18 cellular contexts compared by ENCODE assay signal in the genomic region with DNA sequence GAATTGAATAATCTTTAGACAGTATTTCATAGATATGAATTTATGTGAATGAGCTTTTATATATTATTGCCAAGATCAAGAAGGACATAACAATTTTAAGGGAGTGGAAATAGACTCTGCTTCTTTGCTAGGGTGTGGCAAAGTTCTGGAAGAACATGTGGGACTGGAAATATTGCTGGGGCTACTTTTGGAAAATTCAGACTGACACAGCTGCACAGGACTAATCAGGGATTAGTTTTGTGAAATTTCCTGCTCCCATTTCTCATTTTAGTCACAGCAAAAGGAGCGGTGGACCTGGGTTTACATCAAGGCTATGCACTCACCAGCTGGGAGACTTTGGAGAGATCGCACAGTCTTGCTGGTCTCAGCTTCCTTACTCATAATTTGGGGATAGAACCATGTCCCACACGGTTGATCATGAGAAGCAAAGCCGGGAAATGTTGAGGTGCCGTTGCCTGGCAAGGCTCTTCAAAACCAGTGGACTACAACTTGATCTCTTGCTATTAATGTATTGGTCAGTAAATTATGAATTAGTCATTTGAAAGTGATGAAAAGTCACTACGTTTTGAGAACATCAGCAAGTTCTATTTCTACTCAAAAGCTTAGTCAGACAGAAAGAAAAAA. TPM values are rescaled to one million over a fixed set of nuclear protein-coding genes. Genes with fewer than 3 reads are reported as not detected.
DNase-seq lines count a peak whose midpoint lies in the region; ATAC-seq and TF ChIP-seq lines count a peak whose summit lies in the region.
"Had no signal": no experiment of that assay in that cellular context is flagged by ENCODE, and none has a peak within 500 bp of the region (broad histone marks: within the 10 kb centered on the region; RNA-seq: fewer than 3 reads in every experiment).

No MANE protein-coding gene starts in this region.

- intact Hi-C loops in natural killer cell (cut with micrococcal nuclease) (no loop called here), uterus (cut with DNase I; ENCODE audit: low total_unique reads) (no loop called here)

- H3K79me2 ChIP-seq in parathyroid adenoma, result no peaks in the 10 kb centered on the region

- H3K27me3 ChIP-seq in parathyroid adenoma (ENCODE audit: control insufficient read depth, insufficient read depth, low read length), result no peaks in the 10 kb centered on the region
- H3K27me3 ChIP-seq in uterus, result no peaks in the 10 kb centered on the region
- H3K27me3 ChIP-seq: adrenal gland had no signal

- no peaks in the 10 kb centered on the region for H3K9me3 ChIP-seq in parathyroid adenoma (ENCODE audit: control insufficient read depth, low read length)
- no peaks in the 10 kb centered on the region for H3K9me3 ChIP-seq in uterus
- H3K9me3 ChIP-seq: adrenal gland had no signal

- TF ChIP-seq POLR2A in uterus (IDR thresholded peaks at IDR 0.05), result no peak

- no peak overlapping the region for H3K9ac ChIP-seq in parathyroid adenoma

- H3K9me3 Mint-ChIP-seq in natural killer cell treated with Interleukin-12 subunit alpha and Interleukin-12 subunit beta and Interleukin-15 and Interleukin-18, amount 100 ng/mL, for 72 hours, result peaks cover 4% of the 10 kb centered on the region
- H3K9me3 Mint-ChIP-seq in natural killer cell, result no peaks in the 10 kb centered on the region
- H3K9me3 Mint-ChIP-seq: WTC11 had no signal

- no peak for DNase-seq in natural killer cell treated with Interleukin-12 subunit alpha and Interleukin-12 subunit beta and Interleukin-15 and Interleukin-18, amount 100 ng/mL, for 72 hours (ENCODE audit: low spot score)
- DNase-seq in natural killer cell (no peak), epithelial cell of esophagus (ENCODE audit: low read depth) (peak; percentile 52), uterus (no peak), MV-4-11 (lab: John Stamatoyannopoulos, UW) (no peak), NCI-H2196 treated with DMSO at 0.1 percent for 48 hours (lab: John Stamatoyannopoulos, UW; ENCODE audit: unreplicated experiment) (no peak)
- DNase-seq: activated CD8-positive, alpha-beta memory T cell treated with anti-CD3 and anti-CD28 coated beads, Interleukin-2, amount 50 U/mL, for 48 hours; adrenal gland; NCI-H1417 treated with DMSO at 0.1 percent for 48 hours; NCI-H510A; PC-9 had no signal

- H3K4me3 ChIP-seq in epithelial cell of esophagus (ENCODE audit: low read length) (no peak overlapping the region), parathyroid adenoma (ENCODE audit: low read depth, low read length) (no peak overlapping the region), uterus (no peak overlapping the region)
- H3K4me3 ChIP-seq: adrenal gland, K562, PC-9 had no signal

- peak overlapping the region; percentile 57 to 67 for H3K27ac Mint-ChIP-seq in natural killer cell treated with Interleukin-12 subunit alpha and Interleukin-12 subunit beta and Interleukin-15 and Interleukin-18, amount 100 ng/mL, for 72 hours
- no peak overlapping the region for H3K27ac Mint-ChIP-seq in natural killer cell
- H3K27ac Mint-ChIP-seq: WTC11 had no signal

- H3K4me1 ChIP-seq in parathyroid adenoma (peaks cover 54% of the 10 kb centered on the region), uterus (peaks cover 6 to 8% of the 10 kb centered on the region in 2 donors)

- H3K4me2 ChIP-seq in parathyroid adenoma (ENCODE audit: low read length), result no peak overlapping the region

- peak overlapping the region; percentile 7 for H3K4me3 Mint-ChIP-seq in natural killer cell treated with Interleukin-12 subunit alpha and Interleukin-12 subunit beta and Interleukin-15 and Interleukin-18, amount 100 ng/mL, for 72 hours
- no peak overlapping the region for H3K4me3 Mint-ChIP-seq in natural killer cell
- H3K4me3 Mint-ChIP-seq: neural crest cell, WTC11 had no signal

- H2AFZ ChIP-seq in parathyroid adenoma, result peak overlapping the region; percentile 49
- H2AFZ ChIP-seq: PC-9 had no signal

- TF ChIP-seq CTCF in natural killer cell (IDR thresholded peaks at IDR 0.05) (no peak), epithelial cell of esophagus (IDR thresholded peaks at IDR 0.05; ENCODE audit: insufficient read depth, low read depth, low read length, missing control alignments) (no peak), parathyroid adenoma (IDR thresholded peaks at IDR 0.05) (no peak), uterus (IDR thresholded peaks at IDR 0.05) (no peak)

- H3K27ac ChIP-seq in parathyroid adenoma (peak overlapping the region; percentile 98), uterus (peak overlapping the region; percentile 88 to 97)

- peaks cover 33 to 38% of the 10 kb centered on the region in 2 donors for H3K27me3 Mint-ChIP-seq in natural killer cell treated with Interleukin-12 subunit alpha and Interleukin-12 subunit beta and Interleukin-15 and Interleukin-18, amount 100 ng/mL, for 72 hours
- peaks cover 40 to 47% of the 10 kb centered on the region in 2 donors for H3K27me3 Mint-ChIP-seq in natural killer cell (ENCODE audit: low read depth in 2 of 2)

- ATAC-seq in natural killer cell treated with Interleukin-12 subunit alpha and Interleukin-12 subunit beta and Interleukin-15 and Interleukin-18, amount 100 ng/mL, for 72 hours, result no peak
- ATAC-seq in natural killer cell, result no peak
- no peak for ATAC-seq in GM18858 (IDR thresholded peaks at IDR 0.05; ENCODE audit: unreplicated experiment)
- ATAC-seq: K562, sciatic nerve, WTC11 had no signal

- no peaks in the 10 kb centered on the region for H3K36me3 ChIP-seq in parathyroid adenoma (ENCODE audit: control insufficient read depth, insufficient read depth, low read length)
- H3K36me3 ChIP-seq in uterus, result no peaks in the 10 kb centered on the region
- H3K36me3 ChIP-seq: adrenal gland had no signal

- peaks cover 6% of the 10 kb centered on the region for H3K36me3 Mint-ChIP-seq in natural killer cell treated with Interleukin-12 subunit alpha and Interleukin-12 subunit beta and Interleukin-15 and Interleukin-18, amount 100 ng/mL, for 72 hours
- no peaks in the 10 kb centered on the region for H3K36me3 Mint-ChIP-seq in natural killer cell
- H3K36me3 Mint-ChIP-seq: WTC11 had no signal

- H3K4me1 Mint-ChIP-seq in natural killer cell treated with Interleukin-12 subunit alpha and Interleukin-12 subunit beta and Interleukin-15 and Interleukin-18, amount 100 ng/mL, for 72 hours (ENCODE audit: low read depth in 2 of 2), result peaks cover 51 to 67% of the 10 kb centered on the region in 2 donors
- H3K4me1 Mint-ChIP-seq in natural killer cell, result peaks cover 14 to 24% of the 10 kb centered on the region in 2 donors

RNA-seq across cellular contexts. Expression of gene IL1RL2, which starts 42.4 kb away (rescaled TPM):
- under 1 TPM in 1 of 2 donors, not detected in 1; 0.19 TPM for total RNA-seq in natural killer cell treated with Interleukin-12 subunit alpha and Interleukin-12 subunit beta and Interleukin-15 and Interleukin-18, amount 100 ng/mL, for 72 hours
- total RNA-seq in natural killer cell, result not detected
- 1 to 10 TPM in 1 of 4 donors, under 1 TPM in 1, not detected in 2; 0.70 to 1.3 TPM for total RNA-seq in uterus
- total RNA-seq: H1, K562, neural crest cell, sciatic nerve, WTC11 had no signal

Comparison
In these comparisons a context has a peak if more than half of its experiments do, and no peak if none do; other contexts are left out.
1. H3K27ac Mint-ChIP-seq: peak in natural killer cell treated with Interleukin-12 subunit alpha and Interleukin-12 subunit beta and Interleukin-15 and Interleukin-18, amount 100 ng/mL, for 72 hours (2 of 2); none in natural killer cell (0 of 2).